In the genomic region with DNA sequence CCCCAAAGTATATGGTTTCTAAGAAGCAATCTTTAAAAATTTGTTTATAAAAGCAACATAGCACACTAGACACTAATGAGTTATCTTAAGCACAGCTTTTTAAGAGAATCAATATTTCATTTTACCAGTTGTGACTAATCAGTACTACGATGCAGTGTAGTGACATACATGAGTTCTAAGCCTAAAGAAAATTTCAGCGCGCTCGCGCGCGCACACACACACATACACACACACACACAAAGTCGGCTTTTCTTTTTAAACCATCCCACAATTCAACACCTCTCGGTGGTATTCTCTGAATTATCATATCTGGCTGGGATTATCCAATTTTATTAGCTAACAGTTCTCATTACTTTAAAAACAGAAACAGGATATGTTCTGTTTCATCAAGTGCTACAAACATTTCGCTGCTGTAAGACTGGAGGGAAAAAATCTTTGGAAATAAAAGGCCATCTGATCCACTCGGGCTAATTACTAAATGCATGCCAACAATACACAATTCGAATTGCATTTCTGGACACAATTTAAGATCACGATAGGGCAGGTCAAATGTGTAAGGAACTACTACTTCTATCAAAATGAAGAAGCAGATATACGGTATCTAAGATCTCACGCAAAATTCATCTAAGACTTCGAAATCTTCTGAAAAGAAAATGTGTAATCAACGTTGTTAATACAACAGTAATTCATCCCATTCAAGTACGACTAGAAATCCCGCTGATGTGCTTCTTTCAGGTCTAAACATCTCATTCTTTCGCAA, we compare ENCODE assay signal across 8 cellular contexts. TPM values are rescaled to one million over a fixed set of nuclear protein-coding genes. Genes with fewer than 3 reads are reported as not detected.
DNase-seq lines count a peak whose midpoint lies in the region; TF ChIP-seq lines count a peak whose summit lies in the region.

No MANE protein-coding gene starts in this region.

- H3K27ac Mint-ChIP-seq in HFFc6, result no peak overlapping the region

- H3K36me3 Mint-ChIP-seq in HFFc6 (ENCODE audit: low read depth), result no peaks in the 10 kb centered on the region

- H3K36me3 ChIP-seq in A673 (ENCODE audit: insufficient read depth, low read length, poor library complexity, severe bottlenecking) (no peaks in the 10 kb centered on the region), subcutaneous abdominal adipose tissue (ENCODE audit: control insufficient read depth in 5 of 5, insufficient read depth in 5 of 5, low read length in 5 of 5) (no peaks in the 10 kb centered on the region)

- peaks cover 40% of the 10 kb centered on the region for H3K4me1 Mint-ChIP-seq in HFFc6 (ENCODE audit: low read depth)

- H3K4me1 ChIP-seq in A673 (ENCODE audit: insufficient read depth, low read length, poor library complexity, severe bottlenecking) (peaks cover 13% of the 10 kb centered on the region), subcutaneous abdominal adipose tissue (ENCODE audit: control insufficient read depth in 5 of 5, insufficient read depth in 5 of 5, low read length in 5 of 5) (peaks cover 0 to 24% (median 22%) of the 10 kb centered on the region in 5 donors)

- no peaks in the 10 kb centered on the region for H3K27me3 Mint-ChIP-seq in HFFc6 (ENCODE audit: insufficient read depth)

- H3K9me3 ChIP-seq in A673 (ENCODE audit: low read depth, low read length, poor library complexity, severe bottlenecking), result no peaks in the 10 kb centered on the region
- no peaks in the 10 kb centered on the region for H3K9me3 ChIP-seq in subcutaneous abdominal adipose tissue (ENCODE audit: control insufficient read depth in 5 of 5, low read length in 5 of 5)

- H3K4me3 ChIP-seq in A673 (ENCODE audit: low read depth, low read length, poor library complexity, severe bottlenecking), result peak overlapping the region; percentile 96
- peak overlapping the region; percentile 87 to 93 (median 88) for H3K4me3 ChIP-seq in subcutaneous abdominal adipose tissue (ENCODE audit: low read depth in 1 of 5, low read length in 5 of 5)

- BruUV-seq in A673 (replicated peaks; lab: Mats Ljungman, UMichigan), result TSS peak; percentile 60

- POLR2A ChIA-PET in A673 (lab: Charles Lee; ENCODE audit: low non-redundant PET), result no interaction called here

- H3K4me3 Mint-ChIP-seq in HFFc6, result no peak overlapping the region

- H3K9me3 Mint-ChIP-seq in HFFc6, result no peaks in the 10 kb centered on the region

- CTCF ChIA-PET in A673 (lab: Charles Lee), result interaction anchor here (0.5 kb wide), 1 partner anchor 176 kb away, joined by 5 read pairs; no protein-coding TSS in a partner anchor

- H3K27ac ChIP-seq in A673 (ENCODE audit: low read depth, low read length, poor library complexity, severe bottlenecking) (peak overlapping the region; percentile 91), caudate nucleus (ENCODE audit: low read depth, low read length) (peak overlapping the region; percentile 86), subcutaneous abdominal adipose tissue (ENCODE audit: low read depth, low read length) (peak overlapping the region; percentile 70)

- H3K27me3 ChIP-seq in A673 (replicated peaks; ENCODE audit: insufficient read depth, low read depth, low read length, poor library complexity) (no peaks in the 10 kb centered on the region), subcutaneous abdominal adipose tissue (ENCODE audit: control insufficient read depth in 5 of 5, insufficient read depth in 4 of 5, low read length in 5 of 5) (no peaks in the 10 kb centered on the region)

- intact Hi-C loops in A673 (cut with micrococcal nuclease; ENCODE audit: unreplicated experiment), result loop anchor here (5.0 kb wide), 1 partner anchor 129 kb away; no protein-coding TSS in a partner anchor

- H3K9ac ChIP-seq in subcutaneous abdominal adipose tissue (ENCODE audit: low read length in 5 of 5), result peak overlapping the region; percentile 58 to 93 (median 89)

- DNase-seq in A673 (ENCODE audit: low spot score) (peak; percentile 53), HFFc6 (peak; percentile 33), SW480 (ENCODE audit: low spot score) (peak; percentile 52), caudate nucleus (lab: John Stamatoyannopoulos, UW) (peak in 7 of 61 donors; percentile 1 to 26 (median 6)), lung microvascular endothelial cell (ENCODE audit: low read depth in 2 of 2) (peak; percentile 57), NCI-H510A treated with DMSO at 0.1 percent for 48 hours (lab: John Stamatoyannopoulos, UW) (no peak), GM20000 (ENCODE audit: low spot score) (no peak)

- no peak for TF ChIP-seq CTCF in A673 (conservative IDR thresholded peaks at IDR 0.05; ENCODE audit: low read depth, low read length)
- no peak for TF ChIP-seq CTCF in HFFc6 (IDR thresholded peaks at IDR 0.05)
- TF ChIP-seq CTCF in GM20000 (IDR thresholded peaks at IDR 0.05; ENCODE audit: extremely low read depth, missing control alignments), result no peak

RNA-seq across cellular contexts. Expression of gene TUT4, which starts 1.2 kb away (rescaled TPM):
- total RNA-seq in A673 (2021) (71.2 and 81.3 TPM in 2 replicates), lung microvascular endothelial cell (11.6 and 15.9 TPM in 2 replicates)
- 10 to 100 TPM; 24.1 to 32.0 (median 27.2) TPM for total RNA-seq in HFFc6 (2021; fragmentation: NEBNext Ultra II Directional; extraction: Animal tissue kit (Norgen Biotek cat#: 25700))

RNA-seq across cellular contexts. Expression of gene GPX7, which starts 50.5 kb away (rescaled TPM):
- total RNA-seq in A673 (2021) (25.2 and 30.8 TPM in 2 replicates), lung microvascular endothelial cell (5.6 and 18.1 TPM in 2 replicates)
- 10 to 100 TPM; 15.5 to 24.6 (median 18.6) TPM for total RNA-seq in HFFc6 (2021; fragmentation: NEBNext Ultra II Directional; extraction: Animal tissue kit (Norgen Biotek cat#: 25700))

Comparison
In these comparisons a context has a peak if more than half of its experiments do, and no peak if none do; other contexts are left out.
1. DNase-seq: peak in A673 (single experiment), HFFc6 (single experiment), SW480 (single experiment) and lung microvascular endothelial cell (2 of 2); none in NCI-H510A treated with DMSO at 0.1 percent for 48 hours (single experiment) and GM20000 (single experiment).
2. Peak in every context shown above with its lines, with median percentiles within 50 percentile points of each other: H3K27ac ChIP-seq.